Comparison of ENCODE assay signal across 13 cellular contexts in genomic region chr11:128768876-128769275, GRCh38.
DNase-seq lines count a peak whose midpoint lies in the region; ATAC-seq and TF ChIP-seq lines count a peak whose summit lies in the region.
"Had no signal": no experiment of that assay in that cellular context is flagged by ENCODE, and none has a peak within 500 bp of the region (broad histone marks: within the 10 kb centered on the region; RNA-seq: fewer than 3 reads in every experiment).

No MANE protein-coding gene starts in this region.

- CTCF ChIA-PET in CD4-positive, alpha-beta memory T cell (lab: Charles Lee; ENCODE audit: partially characterized antibody): interaction anchor here (0.7 to 2.7 kb wide), 5 partner anchors 9 to 138 kb away, joined by 3 to 6 read pairs (median 3); no protein-coding TSS in a partner anchor
- CTCF ChIA-PET in T-cell (lab: Charles Lee): interaction anchor here (0.6 to 1.7 kb wide), 4 partner anchors 12 to 137 kb away, joined by 3 to 10 read pairs (median 5); no protein-coding TSS in a partner anchor
- CTCF ChIA-PET in OCI-LY7 (lab: Charles Lee; ENCODE audit: unreplicated experiment): interaction anchor here (1.1 kb wide), 1 partner anchor 14 kb away, joined by 4 read pairs; no protein-coding TSS in a partner anchor

- no peaks in the 10 kb centered on the region for H3K9me2 ChIP-seq in OCI-LY7 (ENCODE audit: insufficient read depth, low read length)

- H3K79me2 ChIP-seq in OCI-LY7 (ENCODE audit: insufficient read depth, low read depth, low read length): no peaks in the 10 kb centered on the region

- H2AFZ ChIP-seq in OCI-LY7 (ENCODE audit: low read length): no peak overlapping the region

- no peaks in the 10 kb centered on the region for H3K27me3 ChIP-seq in CD4-positive, alpha-beta memory T cell (ENCODE audit: insufficient read depth, low read length)
- H3K27me3 ChIP-seq: BLaER1 treated with 17β-estradiol and CSF1 and Interleukin-3, amounts not matched to agents 10 nM and 100 nM had no signal

- no peak for ATAC-seq in activated T-cell treated with anti-CD3 and anti-CD28 coated beads, Interleukin-2, amount 50 U/mL, for 72 hours (replicated peaks in 1 of 2)
- ATAC-seq in T-cell (replicated peaks in 1 of 4) (no peak), HG02970 (IDR thresholded peaks at IDR 0.05; ENCODE audit: low FRiP score, unreplicated experiment) (no peak)
- ATAC-seq: K562, Panc1 had no signal

- H3K4me1 ChIP-seq in CD4-positive, alpha-beta memory T cell (ENCODE audit: insufficient read depth, low read length): peaks cover 32% of the 10 kb centered on the region
- peaks cover 13% of the 10 kb centered on the region for H3K4me1 ChIP-seq in OCI-LY7 (ENCODE audit: insufficient read depth, low read length, poor library complexity, severe bottlenecking)
- H3K4me1 ChIP-seq: HAP-1 had no signal

- peaks cover 17% of the 10 kb centered on the region for H3K4me1 Mint-ChIP-seq in activated T-cell treated with anti-CD3 and anti-CD28 coated beads, Interleukin-2, amount 50 U/mL, for 72 hours (ENCODE audit: low read depth)
- peaks cover 25 to 84% (median 47%) of the 10 kb centered on the region in 4 donors for H3K4me1 Mint-ChIP-seq in CD4-positive, alpha-beta memory T cell
- H3K4me1 Mint-ChIP-seq in T-cell: peaks cover 34 to 61% (median 53%) of the 10 kb centered on the region in 3 donors
- peaks cover 47 to 68% of the 10 kb centered on the region in 2 donors for H3K4me1 Mint-ChIP-seq in immature natural killer cell

- no peak overlapping the region for H3K4me3 Mint-ChIP-seq in activated T-cell treated with anti-CD3 and anti-CD28 coated beads, Interleukin-2, amount 50 U/mL, for 72 hours
- H3K4me3 Mint-ChIP-seq in CD4-positive, alpha-beta memory T cell: no peak overlapping the region
- H3K4me3 Mint-ChIP-seq in T-cell (no peak overlapping the region), immature natural killer cell (no peak overlapping the region)

- H3K9me3 Mint-ChIP-seq in activated T-cell treated with anti-CD3 and anti-CD28 coated beads, Interleukin-2, amount 50 U/mL, for 72 hours: no peaks in the 10 kb centered on the region
- no peaks in the 10 kb centered on the region for H3K9me3 Mint-ChIP-seq in CD4-positive, alpha-beta memory T cell
- H3K9me3 Mint-ChIP-seq in T-cell (no peaks in the 10 kb centered on the region), immature natural killer cell (no peaks in the 10 kb centered on the region)

- no TSS peak for BruUV-seq in OCI-LY7 (replicated peaks; lab: Mats Ljungman, UMichigan)

- no peaks in the 10 kb centered on the region for H3K27me3 Mint-ChIP-seq in activated T-cell treated with anti-CD3 and anti-CD28 coated beads, Interleukin-2, amount 50 U/mL, for 72 hours (ENCODE audit: low read depth)
- H3K27me3 Mint-ChIP-seq in CD4-positive, alpha-beta memory T cell: no peaks in the 10 kb centered on the region
- H3K27me3 Mint-ChIP-seq in T-cell (no peaks in the 10 kb centered on the region), immature natural killer cell (ENCODE audit: low read depth in 3 of 3) (peaks cover 4 to 12% (median 6%) of the 10 kb centered on the region in 3 donors)

- H3K36me3 ChIP-seq in CD4-positive, alpha-beta memory T cell (ENCODE audit: insufficient read depth, low read length): peaks cover 92% of the 10 kb centered on the region
- H3K36me3 ChIP-seq in OCI-LY7 (ENCODE audit: insufficient read depth, low read length): peaks cover 82% of the 10 kb centered on the region
- H3K36me3 ChIP-seq: HAP-1 had no signal

- H3K27ac Mint-ChIP-seq in activated T-cell treated with anti-CD3 and anti-CD28 coated beads, Interleukin-2, amount 50 U/mL, for 72 hours: peak overlapping the region; percentile 9
- H3K27ac Mint-ChIP-seq in CD4-positive, alpha-beta memory T cell: peak overlapping the region in 5 of 7 donors; percentile 36 to 73 (median 46)
- peak overlapping the region; percentile 44 to 52 for H3K27ac Mint-ChIP-seq in T-cell
- peak overlapping the region; percentile 40 to 96 (median 68) for H3K27ac Mint-ChIP-seq in immature natural killer cell

- no peaks in the 10 kb centered on the region for H3K9me3 ChIP-seq in CD4-positive, alpha-beta memory T cell (ENCODE audit: control insufficient read depth in 1 of 2, low read length in 2 of 2)
- H3K9me3 ChIP-seq in OCI-LY7 (ENCODE audit: low read length): no peaks in the 10 kb centered on the region
- H3K9me3 ChIP-seq: BLaER1 treated with 17β-estradiol and CSF1 and Interleukin-3, amounts not matched to agents 10 nM and 100 nM; HAP-1 had no signal

- TF ChIP-seq CTCF in OCI-LY7 (conservative IDR thresholded peaks at IDR 0.05; ENCODE audit: low read length): no peak

- H3K36me3 Mint-ChIP-seq in activated T-cell treated with anti-CD3 and anti-CD28 coated beads, Interleukin-2, amount 50 U/mL, for 72 hours (ENCODE audit: insufficient read depth in 2 of 2): peaks cover 9 to 18% of the 10 kb centered on the region in 2 donors
- H3K36me3 Mint-ChIP-seq in CD4-positive, alpha-beta memory T cell: peaks cover 64 to 89% of the 10 kb centered on the region in 2 donors
- H3K36me3 Mint-ChIP-seq in T-cell (peaks cover 72% of the 10 kb centered on the region), immature natural killer cell (peaks cover 17 to 62% (median 36%) of the 10 kb centered on the region in 3 donors)

- intact Hi-C loops in CD4-positive, alpha-beta memory T cell (cut with micrococcal nuclease): no loop called here
- intact Hi-C loops in OCI-LY7 (cut with micrococcal nuclease; ENCODE audit: unreplicated experiment): no loop called here

- no peak for DNase-seq in activated T-cell treated with anti-CD3 and anti-CD28 coated beads, Interleukin-2, amount 50 U/mL, for 72 hours
- DNase-seq in activated T-cell treated with anti-CD3 and anti-CD28 coated beads for 4 hours: no peak
- no peak for DNase-seq in CD4-positive, alpha-beta memory T cell
- no peak for DNase-seq in T-cell
- no peak for DNase-seq in immature natural killer cell
- no peak for DNase-seq in KG1 (lab: John Stamatoyannopoulos, UW)
- no peak for DNase-seq in OCI-LY7 (ENCODE audit: low spot score)
- DNase-seq: NCI-H1694 had no signal

- H3K27ac ChIP-seq in CD4-positive, alpha-beta memory T cell (ENCODE audit: low read depth, low read length): no peak overlapping the region
- no peak overlapping the region for H3K27ac ChIP-seq in OCI-LY7 (ENCODE audit: low read depth, low read length, poor library complexity, severe bottlenecking)
- H3K27ac ChIP-seq: BLaER1 treated with 17β-estradiol and CSF1 and Interleukin-3, amounts not matched to agents 10 nM and 100 nM had no signal

- H4K20me1 ChIP-seq in OCI-LY7 (ENCODE audit: insufficient read depth, low read length): no peaks in the 10 kb centered on the region

- POLR2A ChIA-PET in CD4-positive, alpha-beta memory T cell (lab: Charles Lee; ENCODE audit: partially characterized antibody): interaction anchor here (0.6 kb wide), 1 partner anchor 525 kb away, joined by 3 read pairs; no protein-coding TSS in a partner anchor
- POLR2A ChIA-PET in T-cell (lab: Charles Lee): no interaction called here
- POLR2A ChIA-PET in OCI-LY7 (lab: Charles Lee): interaction anchor here (0.6 to 1.0 kb wide), 2 partner anchors 37 to 111 kb away, joined by 4 read pairs; no protein-coding TSS in a partner anchor

- no peak overlapping the region for H3K4me3 ChIP-seq in CD4-positive, alpha-beta memory T cell (ENCODE audit: low read length in 2 of 2)
- H3K4me3 ChIP-seq in OCI-LY7 (ENCODE audit: low read depth, low read length, poor library complexity, severe bottlenecking): no peak overlapping the region
- H3K4me3 ChIP-seq: BLaER1 treated with 17β-estradiol and CSF1 and Interleukin-3, amounts not matched to agents 10 nM and 100 nM; HAP-1; K562 had no signal

- no peak overlapping the region for H3K4me2 ChIP-seq in OCI-LY7 (ENCODE audit: low read length)
- H3K4me2 ChIP-seq: BLaER1 treated with 17β-estradiol and CSF1 and Interleukin-3, amounts not matched to agents 10 nM and 100 nM had no signal

Comparison
In these comparisons a context has a peak if more than half of its experiments do, and no peak if none do; other contexts are left out.
1. H3K27ac Mint-ChIP-seq: peak in every context shown above with its lines; median percentile 68 in immature natural killer cell; 48 in T-cell; 46 in CD4-positive, alpha-beta memory T cell; 9 in activated T-cell treated with anti-CD3 and anti-CD28 coated beads, Interleukin-2, amount 50 U/mL, for 72 hours.
2. POLR2A ChIA-PET loops: an anchor here in CD4-positive, alpha-beta memory T cell (0.6 kb wide) and OCI-LY7 (0.6 to 1.0 kb wide); none called in T-cell.